ENCODE assay signal across 16 cellular contexts in the genomic region with DNA sequence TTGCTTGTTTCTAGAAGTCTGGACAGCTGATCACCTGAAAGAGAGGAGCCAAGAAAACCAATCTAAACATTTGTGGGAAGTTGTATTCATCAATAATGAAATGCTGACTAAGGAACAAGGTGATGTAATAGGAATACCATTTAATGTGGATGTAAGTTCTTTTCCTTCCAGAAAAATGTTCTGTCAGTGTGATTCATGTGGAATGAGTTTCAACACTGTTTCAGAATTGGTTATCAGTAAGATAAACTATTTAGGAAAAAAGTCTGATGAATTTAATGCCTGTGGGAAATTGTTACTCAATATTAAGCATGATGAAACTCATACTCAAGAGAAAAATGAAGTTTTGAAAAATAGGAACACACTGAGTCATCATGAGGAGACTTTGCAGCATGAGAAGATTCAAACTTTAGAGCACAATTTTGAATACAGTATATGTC. TPM values are rescaled to one million over a fixed set of nuclear protein-coding genes. Genes with fewer than 3 reads are reported as not detected.
A peak's percentile ranks its signal among the peaks of the same experiment; 100 is the strongest.
DNase-seq lines count a peak whose midpoint lies in the region; ATAC-seq and FAIRE-seq lines count a peak whose summit lies in the region.
"Had no signal": no experiment of that assay in that cellular context is flagged by ENCODE, and none has a peak within 500 bp of the region (broad histone marks: within the 10 kb centered on the region; RNA-seq: fewer than 3 reads in every experiment).

No MANE protein-coding gene starts in this region.

- DNase-seq in EL (peak; percentile 69), RCC 7860 (ENCODE audit: low spot score) (peak; percentile 8), epithelial cell of prostate (ENCODE audit: low read depth, low spot score) (peak; percentile 41), trophoblast cell (peak; percentile 20 to 95), NCI-H1436 (lab: John Stamatoyannopoulos, UW) (no peak), globus pallidus (ENCODE audit: low spot score) (no peak)
- DNase-seq in activated naive CD4-positive, alpha-beta T cell treated with anti-CD3 and anti-CD28 coated beads, Interleukin-2, amount 50 U/mL, for 72 hours (ENCODE audit: low spot score in 2 of 2) = no peak
- DNase-seq: activated CD8-positive, alpha-beta T cell treated with anti-CD3 and anti-CD28 coated beads for 36 hours; activated naive CD4-positive, alpha-beta T cell treated with anti-CD3 and anti-CD28 coated beads, Interleukin-2, amount 10 ng/mL, durations not matched to agents 7 days and 5 days; dermis blood vessel endothelial cell; DMS 273 treated with DMSO at 0.1 percent for 48 hours; NCI-H345; occipital lobe; PC-9; upper lobe of left lung had no signal

- H3K27ac ChIP-seq in epithelial cell of prostate = peak overlapping the region; percentile 87
- H3K27ac ChIP-seq in trophoblast cell (ENCODE audit: low read depth, low read length) = no peak overlapping the region
- H3K27ac ChIP-seq: PC-9, upper lobe of left lung had no signal

- no peak overlapping the region for H2BK12ac ChIP-seq in trophoblast cell (ENCODE audit: low read length)

- no peak overlapping the region for H4K91ac ChIP-seq in trophoblast cell (ENCODE audit: low read depth, low read length)

- no peak overlapping the region for H3K23ac ChIP-seq in trophoblast cell (ENCODE audit: low read length)

- peaks cover 2% of the 10 kb centered on the region for H3K9me3 ChIP-seq in trophoblast cell (ENCODE audit: insufficient read depth, low read depth, low read length)

- H3K4me3 Mint-ChIP-seq in stimulated activated memory B cell treated with anti-CD40 and anti-IgM and Interleukin-4, amounts not matched to agents 10 μg/mL and 1 μg/mL and 100 μg/mL, for 72 hours = no peak overlapping the region
- H3K4me3 Mint-ChIP-seq: activated CD8-positive, alpha-beta T cell treated with anti-CD3 and anti-CD28 coated beads for 36 hours; activated naive CD4-positive, alpha-beta T cell treated with anti-CD3 and anti-CD28 coated beads, Interleukin-2, amount 10 ng/mL, durations not matched to agents 7 days and 5 days had no signal

- peaks cover 79 to 95% of the 10 kb centered on the region in 2 donors for H3K36me3 Mint-ChIP-seq in activated naive CD4-positive, alpha-beta T cell treated with anti-CD3 and anti-CD28 coated beads, Interleukin-2, amount 50 U/mL, for 72 hours
- peaks cover 90% of the 10 kb centered on the region for H3K36me3 Mint-ChIP-seq in stimulated activated memory B cell treated with anti-CD40 and anti-IgM and Interleukin-4, amounts not matched to agents 10 μg/mL and 1 μg/mL and 100 μg/mL, for 72 hours

- no peak overlapping the region for H3K4me2 ChIP-seq in trophoblast cell (ENCODE audit: low read length)
- H3K4me2 ChIP-seq: PC-9 had no signal

- no peak for FAIRE-seq in RCC 7860 (lab: Jason Lieb, UNC)

- H3K9me3 Mint-ChIP-seq in activated naive CD4-positive, alpha-beta T cell treated with anti-CD3 and anti-CD28 coated beads, Interleukin-2, amount 50 U/mL, for 72 hours = peaks cover 49 to 57% of the 10 kb centered on the region in 2 donors
- H3K9me3 Mint-ChIP-seq in stimulated activated memory B cell treated with anti-CD40 and anti-IgM and Interleukin-4, amounts not matched to agents 10 μg/mL and 1 μg/mL and 100 μg/mL, for 72 hours = peaks cover 33% of the 10 kb centered on the region

- no peak overlapping the region for H3K4ac ChIP-seq in trophoblast cell (ENCODE audit: low read depth, low read length)

- no peaks in the 10 kb centered on the region for H3K27me3 ChIP-seq in trophoblast cell (ENCODE audit: insufficient read depth, low read length)
- H3K27me3 ChIP-seq: upper lobe of left lung had no signal

- H2BK5ac ChIP-seq in trophoblast cell (ENCODE audit: low read depth, low read length, poor library complexity) = no peak overlapping the region

- no peak overlapping the region for H2AK5ac ChIP-seq in trophoblast cell (ENCODE audit: low read length)

- peak overlapping the region in 1 of 2 donors; percentile 9 for H3K27ac Mint-ChIP-seq in activated naive CD4-positive, alpha-beta T cell treated with anti-CD3 and anti-CD28 coated beads, Interleukin-2, amount 50 U/mL, for 72 hours
- H3K27ac Mint-ChIP-seq in stimulated activated memory B cell treated with anti-CD40 and anti-IgM and Interleukin-4, amounts not matched to agents 10 μg/mL and 1 μg/mL and 100 μg/mL, for 72 hours = no peak overlapping the region
- H3K27ac Mint-ChIP-seq: activated CD8-positive, alpha-beta T cell treated with anti-CD3 and anti-CD28 coated beads for 36 hours; activated naive CD4-positive, alpha-beta T cell treated with anti-CD3 and anti-CD28 coated beads, Interleukin-2, amount 10 ng/mL, durations not matched to agents 7 days and 5 days had no signal

- no peak overlapping the region for H3K9ac ChIP-seq in trophoblast cell (ENCODE audit: low read length)

- peaks cover 10 to 19% of the 10 kb centered on the region in 2 experiments for H3K36me3 ChIP-seq in trophoblast cell (ENCODE audit: control insufficient read depth in 1 of 2, insufficient read depth in 2 of 2, low read length in 2 of 2)

- H3K79me2 ChIP-seq in trophoblast cell (ENCODE audit: control insufficient read depth, insufficient read depth, low read length, poor library complexity) = no peaks in the 10 kb centered on the region

- no peak overlapping the region for H4K12ac ChIP-seq in trophoblast cell (ENCODE audit: low read depth, low read length)

- no peak overlapping the region for H2AFZ ChIP-seq in trophoblast cell (ENCODE audit: insufficient read depth, low read length, poor library complexity)
- H2AFZ ChIP-seq: PC-9 had no signal

- no peak overlapping the region for H2BK120ac ChIP-seq in trophoblast cell (ENCODE audit: insufficient read depth, low read length, poor library complexity)

- no peaks in the 10 kb centered on the region for H3K79me1 ChIP-seq in trophoblast cell (ENCODE audit: low read length)

- H3K4me3 ChIP-seq in trophoblast cell (ENCODE audit: low read depth, low read length) = no peak overlapping the region
- H3K4me3 ChIP-seq: PC-9, upper lobe of left lung had no signal

- H3K27me3 Mint-ChIP-seq in stimulated activated memory B cell treated with anti-CD40 and anti-IgM and Interleukin-4, amounts not matched to agents 10 μg/mL and 1 μg/mL and 100 μg/mL, for 72 hours = no peaks in the 10 kb centered on the region
- H3K27me3 Mint-ChIP-seq: activated CD8-positive, alpha-beta T cell treated with anti-CD3 and anti-CD28 coated beads for 36 hours; activated naive CD4-positive, alpha-beta T cell treated with anti-CD3 and anti-CD28 coated beads, Interleukin-2, amount 10 ng/mL, durations not matched to agents 7 days and 5 days had no signal

- no peaks in the 10 kb centered on the region for H3K4me1 Mint-ChIP-seq in stimulated activated memory B cell treated with anti-CD40 and anti-IgM and Interleukin-4, amounts not matched to agents 10 μg/mL and 1 μg/mL and 100 μg/mL, for 72 hours
- H3K4me1 Mint-ChIP-seq: activated naive CD4-positive, alpha-beta T cell treated with anti-CD3 and anti-CD28 coated beads, Interleukin-2, amount 10 ng/mL, durations not matched to agents 7 days and 5 days had no signal

- no peak for ATAC-seq in activated naive CD4-positive, alpha-beta T cell treated with anti-CD3 and anti-CD28 coated beads, Interleukin-2, amount 50 U/mL, for 72 hours
- no peak for ATAC-seq in stimulated activated memory B cell treated with anti-CD40 and anti-IgM and Interleukin-4, amounts not matched to agents 10 μg/mL and 1 μg/mL and 100 μg/mL, for 72 hours
- ATAC-seq: activated CD8-positive, alpha-beta T cell treated with anti-CD3 and anti-CD28 coated beads for 36 hours had no signal

- H3K14ac ChIP-seq in trophoblast cell (ENCODE audit: low read length) = no peak overlapping the region

- no peaks in the 10 kb centered on the region for H3K4me1 ChIP-seq in trophoblast cell (ENCODE audit: control insufficient read depth in 1 of 2, insufficient read depth in 2 of 2, low read length in 2 of 2)
- H3K4me1 ChIP-seq: upper lobe of left lung had no signal

- no peak overlapping the region for H3K18ac ChIP-seq in trophoblast cell (ENCODE audit: low read length)

- H4K8ac ChIP-seq in trophoblast cell (ENCODE audit: low read depth, low read length) = no peak overlapping the region

RNA-seq across cellular contexts. Expression of a gene that starts 39.8 kb away (rescaled TPM):
- 2.2 and 2.4 TPM in 2 replicates for polyA plus RNA-seq in trophoblast cell (2013)
- 10 to 100 TPM; 23.5 to 27.2 TPM for total RNA-seq in activated naive CD4-positive, alpha-beta T cell treated with anti-CD3 and anti-CD28 coated beads, Interleukin-2, amount 50 U/mL, for 72 hours

RNA-seq across cellular contexts. Expression of a gene that starts 43.9 kb away (rescaled TPM):
- 13.5 and 14.6 TPM in 2 replicates for polyA plus RNA-seq in trophoblast cell (2013)
- 10 to 100 TPM; 26.2 to 26.8 TPM for total RNA-seq in activated naive CD4-positive, alpha-beta T cell treated with anti-CD3 and anti-CD28 coated beads, Interleukin-2, amount 50 U/mL, for 72 hours

Comparison
In these comparisons a context has a peak if more than half of its experiments do, and no peak if none do; other contexts are left out.
1. DNase-seq: peak in EL (single experiment), RCC 7860 (single experiment), epithelial cell of prostate (single experiment) and trophoblast cell (2 of 2); none in NCI-H1436 (single experiment), globus pallidus (single experiment) and activated naive CD4-positive, alpha-beta T cell treated with anti-CD3 and anti-CD28 coated beads, Interleukin-2, amount 50 U/mL, for 72 hours (0 of 2).